In genomic region chr16:50697881-50698767, GRCh38 we compare ENCODE assay signal across 8 cellular contexts.
DNase-seq lines count a peak whose midpoint lies in the region; ATAC-seq lines count a peak whose summit lies in the region.

No MANE protein-coding gene starts in this region.

- H3K27ac Mint-ChIP-seq in activated naive CD8-positive, alpha-beta T cell treated with anti-CD3 and anti-CD28 coated beads, Interleukin-2, amount 50 U/mL, for 24 hours: peak overlapping the region; percentile 83

- DNase-seq in C1 segment of cervical spinal cord (lab: John Stamatoyannopoulos, UW): peak in 10 of 14 donors; percentile 15 to 58 (median 34)
- peak; percentile 67 for DNase-seq in activated naive CD8-positive, alpha-beta T cell treated with anti-CD3 and anti-CD28 coated beads, Interleukin-2, amount 50 U/mL, for 24 hours
- DNase-seq in kidney tubule cell (ENCODE audit: low spot score): peak; percentile 81
- DNase-seq in stimulated activated CD8-positive, alpha-beta memory T cell treated with anti-CD3 and anti-CD28 coated beads, Interleukin-4, amount 100 ng/mL, for 24 hours (ENCODE audit: low read depth): peak; percentile 56
- no peak for DNase-seq in DMS79 (lab: John Stamatoyannopoulos, UW)
- no peak for DNase-seq in Kasumi-1 (lab: John Stamatoyannopoulos, UW)

- H3K36me3 Mint-ChIP-seq in activated naive CD8-positive, alpha-beta T cell treated with anti-CD3 and anti-CD28 coated beads, Interleukin-2, amount 50 U/mL, for 24 hours (ENCODE audit: low read depth): peaks cover 11% of the 10 kb centered on the region

- H3K9me3 Mint-ChIP-seq in activated naive CD8-positive, alpha-beta T cell treated with anti-CD3 and anti-CD28 coated beads, Interleukin-2, amount 50 U/mL, for 24 hours: no peaks in the 10 kb centered on the region

- H3K4me3 Mint-ChIP-seq in activated naive CD8-positive, alpha-beta T cell treated with anti-CD3 and anti-CD28 coated beads, Interleukin-2, amount 50 U/mL, for 24 hours: peak overlapping the region; percentile 73

- H3K4me1 Mint-ChIP-seq in activated naive CD8-positive, alpha-beta T cell treated with anti-CD3 and anti-CD28 coated beads, Interleukin-2, amount 50 U/mL, for 24 hours: peaks cover 84% of the 10 kb centered on the region

- H3K27me3 Mint-ChIP-seq in activated naive CD8-positive, alpha-beta T cell treated with anti-CD3 and anti-CD28 coated beads, Interleukin-2, amount 50 U/mL, for 24 hours: peaks cover 7% of the 10 kb centered on the region

- ATAC-seq in GM19395 (IDR thresholded peaks at IDR 0.05; ENCODE audit: unreplicated experiment) (peak; percentile 38), HG03520 (IDR thresholded peaks at IDR 0.05; ENCODE audit: unreplicated experiment) (peak; percentile 38)
- ATAC-seq in activated naive CD8-positive, alpha-beta T cell treated with anti-CD3 and anti-CD28 coated beads, Interleukin-2, amount 50 U/mL, for 24 hours: peak; percentile 65

Comparison
In these comparisons a context has a peak if more than half of its experiments do, and no peak if none do; other contexts are left out.
1. DNase-seq: peak in C1 segment of cervical spinal cord (10 of 14), activated naive CD8-positive, alpha-beta T cell treated with anti-CD3 and anti-CD28 coated beads, Interleukin-2, amount 50 U/mL, for 24 hours (single experiment), kidney tubule cell (single experiment) and stimulated activated CD8-positive, alpha-beta memory T cell treated with anti-CD3 and anti-CD28 coated beads, Interleukin-4, amount 100 ng/mL, for 24 hours (single experiment); none in DMS79 (single experiment) and Kasumi-1 (0 of 2).
2. Peak in every context shown above with its lines, with median percentiles within 50 percentile points of each other: ATAC-seq.